In genomic region chr10:79347894-79348639, GRCh38 we compare ENCODE assay signal across 8 cellular contexts. TPM values are rescaled to one million over a fixed set of nuclear protein-coding genes. Genes with fewer than 3 reads are reported as not detected.
DNase-seq lines count a peak whose midpoint lies in the region; ATAC-seq, FAIRE-seq and TF ChIP-seq lines count a peak whose summit lies in the region.

No MANE protein-coding gene starts in this region.

- peaks cover 45% of the 10 kb centered on the region for H3K79me2 ChIP-seq in GM12878 (ENCODE audit: control insufficient read depth, insufficient read depth, low read length)

- H3K27me3 ChIP-seq in GM12878 (replicated peaks in 1 of 2; ENCODE audit: control insufficient read depth in 2 of 2, insufficient read depth in 2 of 2, low read length in 1 of 2) (no peaks in the 10 kb centered on the region), iPS-20b (ENCODE audit: insufficient read depth, low read length) (no peaks in the 10 kb centered on the region)

- peak; percentile 65 for FAIRE-seq in GM12878 (lab: Jason Lieb, UNC)

- peak; percentile 71 for TF ChIP-seq POLR2A in GM12878 (IDR thresholded peaks at IDR 0.05; ENCODE audit: low read depth, low read length)

- CTCF ChIA-PET in GM12878 (lab: Yijun Ruan, JAX): interaction anchor here (0.6 to 5.4 kb wide), 12 partner anchors 11 to 103 kb away, joined by 3 to 27 read pairs (median 6); no protein-coding TSS in a partner anchor

- WGBS in GM12878 (ENCODE audit: insufficient coverage, insufficient replicate concordance, low lambda C conversion rate, missing lambda C conversion rate): 0% methylated on average over 33 of the region's 34 CpGs

- no TSS peak for BruUV-seq in GM12878 (replicated peaks; lab: Mats Ljungman, UMichigan)

- intact Hi-C loops in GM12878 (cut with micrococcal nuclease; ENCODE audit: unreplicated experiment): loop anchor here (1.0 to 2.0 kb wide), 3 partner anchors 32 to 105 kb away; no protein-coding TSS in a partner anchor

- SMC1A ChIA-PET in GM12878 (lab: Charles Lee; ENCODE audit: uncharacterized antibody, unreplicated experiment): interaction anchor here (0.7 to 3.2 kb wide), 13 partner anchors 11 to 103 kb away, joined by 3 to 10 read pairs (median 4); no protein-coding TSS in a partner anchor

- peak overlapping the region; percentile 92 for H3K27ac ChIP-seq in GM12878 (ENCODE audit: control insufficient read depth, insufficient read depth)
- no peak overlapping the region for H3K27ac ChIP-seq in iPS-20b (ENCODE audit: low read length)

- H3K9me3 ChIP-seq in GM12878 (replicated peaks; ENCODE audit: control insufficient read depth, insufficient read depth, low read length) (no peaks in the 10 kb centered on the region), iPS-20b (ENCODE audit: insufficient read depth, low read depth, low read length) (no peaks in the 10 kb centered on the region)

- H3K4me1 ChIP-seq in GM12878 (ENCODE audit: control insufficient read depth, insufficient read depth, low read length) (peaks cover 12% of the 10 kb centered on the region), iPS-20b (ENCODE audit: insufficient read depth, low read length) (peaks cover 9% of the 10 kb centered on the region; the same call in 1 of the 2 replicates)

- in situ Hi-C loops in GM12878 (cut with MboI): no loop called here

- peak overlapping the region; percentile 95 for H3K4me2 ChIP-seq in GM12878 (ENCODE audit: control insufficient read depth, insufficient read depth)

- POLR2A ChIA-PET in GM12878 (lab: Charles Lee): interaction anchor here (0.7 to 2.2 kb wide), 10 partner anchors 15 to 105 kb away, joined by 3 to 13 read pairs (median 5); no protein-coding TSS in a partner anchor

- no peak for TF ChIP-seq RAD21 in GM12878 (IDR thresholded peaks at IDR 0.05; ENCODE audit: insufficient read depth, low read depth, low read length)

- H2AFZ ChIP-seq in GM12878 (ENCODE audit: control insufficient read depth, low read depth, low read length): peak overlapping the region; percentile 52

- no peaks in the 10 kb centered on the region; the same call in 1 of the 2 replicates for H4K20me1 ChIP-seq in GM12878 (ENCODE audit: control insufficient read depth, insufficient read depth)

- H3K9ac ChIP-seq in GM12878 (ENCODE audit: control insufficient read depth, insufficient read depth, low read length): peak overlapping the region; percentile 96
- peak overlapping the region; percentile 80 for H3K9ac ChIP-seq in iPS-20b (ENCODE audit: low read depth, low read length)

- ATAC-seq in GM19467 (IDR thresholded peaks at IDR 0.05; ENCODE audit: unreplicated experiment) (peak; percentile 54), GM12878 (peak; percentile 85)

- H3K36me3 ChIP-seq in GM12878 (ENCODE audit: control insufficient read depth in 2 of 2, insufficient read depth in 2 of 2, low read length in 1 of 2) (peaks cover 24 to 33% of the 10 kb centered on the region in 2 experiments), iPS-20b (ENCODE audit: insufficient read depth, low read depth, low read length) (peaks cover 44% of the 10 kb centered on the region)

- RAD21 ChIA-PET in GM12878 (lab: Charles Lee; ENCODE audit: unreplicated experiment): interaction anchor here (0.7 to 4.6 kb wide), 8 partner anchors 15 to 106 kb away, joined by 3 to 36 read pairs (median 5); no protein-coding TSS in a partner anchor

- TF ChIP-seq CTCF in GM12878 (IDR thresholded peaks at IDR 0.05 in 2 of 3, conservative IDR thresholded peaks at IDR 0.05 in 1 of 3; ENCODE audit: control insufficient read depth in 2 of 3, extremely low read depth in 1 of 3, insufficient read depth in 1 of 3, low read depth in 3 of 3, low read length in 3 of 3): no peak

- no peak for TF ChIP-seq EP300 in GM12878 (IDR thresholded peaks at IDR 0.05; ENCODE audit: borderline replicate concordance in 1 of 2, control insufficient read depth in 1 of 2, low read depth in 2 of 2, low read length in 2 of 2)

- DNase-seq in D341Med (ENCODE audit: low spot score): peak; percentile 62
- peak; percentile 79 for DNase-seq in HK-2 (ENCODE audit: unreplicated experiment)
- peak; percentile 44 to 88 (median 62) for DNase-seq in T-helper 2 cell
- DNase-seq in GM12878 (ENCODE audit: low read depth, low spot score): no peak
- DNase-seq in smooth muscle cell of the brain vasculature (ENCODE audit: low read depth, low spot score): peak; percentile 33
- no peak for DNase-seq in DMS114 treated with DMSO at 0.1 percent for 48 hours (lab: John Stamatoyannopoulos, UW; ENCODE audit: unreplicated experiment)

- H3K4me3 ChIP-seq in GM12878: peak overlapping the region; percentile 84
- peak overlapping the region; percentile 79 for H3K4me3 ChIP-seq in iPS-20b (ENCODE audit: low read length)

TF ChIP-seq in GM12878, 131 proteins besides CTCF, POLR2A, EP300 and RAD21 (continues in another document):
- peak; percentile 46 for TF ChIP-seq NKRF (conservative IDR thresholded peaks at IDR 0.05)
- TF ChIP-seq IKZF1 (conservative IDR thresholded peaks at IDR 0.05): no peak; the same call in 1 of the 2 replicates
- TF ChIP-seq EED (IDR thresholded peaks at IDR 0.05; ENCODE audit: low read depth): no peak; the same call in 1 of the 2 replicates
- TF ChIP-seq SKIL (IDR thresholded peaks at IDR 0.05; ENCODE audit: low read depth, poor library complexity, severe bottlenecking): no peak

RNA-seq across cellular contexts. Expression of gene PPIF, which starts 0.8 kb away (rescaled TPM):
- 73.4 and 105 TPM in 2 replicates for total RNA-seq in GM12878 (2013; cell fraction: nucleolus; rRNA removed)
- total RNA-seq in GM12878 (2014; rRNA removed) (52.1 and 52.4 TPM in 2 replicates), GM12878 (2014; rRNA removed; fragmentation: Illumina TruSeq; extraction: Trizol) (69.0 and 78.3 TPM in 2 replicates), GM12878 (2021) (162 and 180 TPM in 2 replicates)
- polyA plus RNA-seq in GM12878 (2011; ENCODE audit: low read depth): 78.0 TPM
- polyA plus RNA-seq in GM12878 (2011; rRNA removed) (111 and 145 TPM in 2 replicates), GM12878 (2014; fragmentation: Illumina TruSeq; extraction: Trizol) (106 and 164 TPM in 2 replicates), GM12878 (2014; fragmentation: Nextera tagmentation; extraction: Ambion mirVana) (10 to 100 TPM; 28.8 to 71.9 TPM), GM12878 (2014; rRNA removed) (127 and 129 TPM in 2 replicates), GM12878 (2016; fragmentation: Nextera tagmentation; extraction: Ambion mirVana) (100 to 1,000 TPM; 129 to 140 TPM)
- polyA plus RNA-seq in GM12878 (2011; cell fraction: cytosol; rRNA removed): 220 and 257 TPM in 2 replicates
- polyA plus RNA-seq in GM12878 (2011; cell fraction: nucleus; rRNA removed): 250 and 304 TPM in 2 replicates
- polyA plus RNA-seq in GM12878 (2012): 81.9 and 104 TPM in 2 replicates
- 132 and 134 TPM in 2 replicates for polyA minus RNA-seq in GM12878 (2011; rRNA and poly(A)+ RNA removed)
- 44.8 and 52.4 TPM in 2 replicates for polyA minus RNA-seq in GM12878 (2011; cell fraction: cytosol; rRNA and poly(A)+ RNA removed)
- 114 and 180 TPM in 2 replicates for polyA minus RNA-seq in GM12878 (2011; cell fraction: nucleus; rRNA and poly(A)+ RNA removed)

Comparison
In these comparisons a context has a peak if more than half of its experiments do, and no peak if none do; other contexts are left out.
1. DNase-seq: peak in D341Med (single experiment), HK-2 (single experiment), T-helper 2 cell (5 of 5) and smooth muscle cell of the brain vasculature (single experiment); none in GM12878 (single experiment) and DMS114 treated with DMSO at 0.1 percent for 48 hours (single experiment).